ENCODE assay signal across 24 cellular contexts in the genomic region with DNA sequence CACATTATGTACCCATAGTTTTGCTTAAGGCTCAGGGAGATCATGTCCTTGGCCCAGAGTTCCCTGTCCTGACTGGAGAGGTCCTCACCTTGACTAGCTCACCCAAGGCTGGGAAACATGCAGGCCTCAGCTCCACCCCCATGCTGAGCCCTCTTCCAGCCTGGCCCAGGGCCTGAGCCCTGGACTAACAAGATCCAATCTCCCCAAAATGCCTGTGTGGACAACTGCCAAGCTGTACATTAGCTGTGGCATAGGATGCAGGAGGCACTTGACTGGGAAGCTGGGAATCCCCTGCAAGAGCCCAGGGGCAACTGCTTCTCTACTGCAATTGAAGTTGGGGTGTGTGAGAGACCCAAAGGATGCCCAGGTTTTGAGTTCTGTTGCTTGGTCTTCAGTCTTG. TPM values are rescaled to one million over a fixed set of nuclear protein-coding genes. Genes with fewer than 3 reads are reported as not detected.
DNase-seq lines count a peak whose midpoint lies in the region; ATAC-seq and TF ChIP-seq lines count a peak whose summit lies in the region.
"Had no signal": no experiment of that assay in that cellular context is flagged by ENCODE, and none has a peak within 500 bp of the region (broad histone marks: within the 10 kb centered on the region; RNA-seq: fewer than 3 reads in every experiment).

No MANE protein-coding gene starts in this region.

- no peak for ATAC-seq in activated naive CD4-positive, alpha-beta T cell treated with anti-CD3 and anti-CD28 coated beads, Interleukin-2, amount 50 U/mL, for 72 hours
- ATAC-seq in effector memory CD8-positive, alpha-beta T cell (replicated peaks) = no peak
- ATAC-seq in stimulated activated effector memory CD8-positive, alpha-beta T cell treated with anti-CD3 and anti-CD28 coated beads, Interleukin-12 subunit alpha, Interleukin-12 subunit beta, amount 100 ng/mL, for 72 hours = no peak
- ATAC-seq in HG03521 (IDR thresholded peaks at IDR 0.05; ENCODE audit: unreplicated experiment) = no peak
- ATAC-seq in omental fat pad (ENCODE audit: low FRiP score) = no peak
- ATAC-seq: GM12878, GM23338 had no signal

- no peak overlapping the region for H3K4me3 Mint-ChIP-seq in effector memory CD8-positive, alpha-beta T cell
- no peak overlapping the region for H3K4me3 Mint-ChIP-seq in stimulated activated effector memory CD8-positive, alpha-beta T cell treated with anti-CD3 and anti-CD28 coated beads, Interleukin-12 subunit alpha, Interleukin-12 subunit beta, amount 100 ng/mL, for 72 hours
- H3K4me3 Mint-ChIP-seq: CD4-positive, CD25-positive, alpha-beta regulatory T cell; GM23338 had no signal

- no peak for DNase-seq in activated naive CD4-positive, alpha-beta T cell treated with anti-CD3 and anti-CD28 coated beads, Interleukin-2, amount 50 U/mL, for 72 hours (ENCODE audit: low spot score in 2 of 2)
- no peak for DNase-seq in activated naive CD4-positive, alpha-beta T cell treated with Interleukin-2 at 50 U/mL for 16 hours
- DNase-seq in NCI-H1092 (lab: John Stamatoyannopoulos, UW) (peak; percentile 31), transverse colon (no peak), omental fat pad (ENCODE audit: low spot score) (no peak)
- DNase-seq in effector memory CD8-positive, alpha-beta T cell = no peak
- no peak for DNase-seq in stimulated activated effector memory CD8-positive, alpha-beta T cell treated with anti-CD3 and anti-CD28 coated beads, Interleukin-12 subunit alpha, Interleukin-12 subunit beta, amount 100 ng/mL, for 72 hours (ENCODE audit: low spot score in 2 of 2)
- DNase-seq: AML-193; Caco-2; CD4-positive, CD25-positive, alpha-beta regulatory T cell; DMS 273 treated with DMSO at 0.1 percent for 48 hours; DMS79 treated with DMSO at 0.1 percent for 48 hours; Kasumi-1; NCI-H1417 treated with DMSO at 0.1 percent for 48 hours; NCI-H187; NCI-H2227 treated with DMSO at 0.1 percent for 48 hours; NCI-H510A; NK-92 treated with Interleukin-12 subunit alpha and Interleukin-12 subunit beta, amount 100 ng/mL, for 24 hours had no signal

- H3K27me3 Mint-ChIP-seq in effector memory CD8-positive, alpha-beta T cell = no peaks in the 10 kb centered on the region

- TF ChIP-seq EP300 in transverse colon (IDR thresholded peaks at IDR 0.05; ENCODE audit: low read depth) = no peak

- peaks cover 3% of the 10 kb centered on the region for H3K27me3 ChIP-seq in transverse colon
- H3K27me3 ChIP-seq: Peyer's patch had no signal

- TF ChIP-seq CTCF in transverse colon (IDR thresholded peaks at IDR 0.05) (no peak), omental fat pad (IDR thresholded peaks at IDR 0.05) (no peak)

- H3K27ac ChIP-seq in transverse colon = no peak overlapping the region
- H3K27ac ChIP-seq: Peyer's patch had no signal

- H3K27ac Mint-ChIP-seq in activated naive CD4-positive, alpha-beta T cell treated with anti-CD3 and anti-CD28 coated beads, Interleukin-2, amount 50 U/mL, for 72 hours = peak overlapping the region; percentile 23 to 49
- H3K27ac Mint-ChIP-seq in effector memory CD8-positive, alpha-beta T cell = peak overlapping the region; percentile 13 to 69
- peak overlapping the region; percentile 16 for H3K27ac Mint-ChIP-seq in stimulated activated effector memory CD8-positive, alpha-beta T cell treated with anti-CD3 and anti-CD28 coated beads, Interleukin-12 subunit alpha, Interleukin-12 subunit beta, amount 100 ng/mL, for 72 hours
- H3K27ac Mint-ChIP-seq: CD4-positive, CD25-positive, alpha-beta regulatory T cell; GM23338 had no signal

- TF ChIP-seq POLR2A in transverse colon (IDR thresholded peaks at IDR 0.05) = no peak

- H3K9me3 ChIP-seq in transverse colon = no peaks in the 10 kb centered on the region
- H3K9me3 ChIP-seq: Caco-2, Peyer's patch had no signal

- no peaks in the 10 kb centered on the region for H3K36me3 ChIP-seq in transverse colon

- no peaks in the 10 kb centered on the region for H3K36me3 Mint-ChIP-seq in activated naive CD4-positive, alpha-beta T cell treated with anti-CD3 and anti-CD28 coated beads, Interleukin-2, amount 50 U/mL, for 72 hours
- peaks cover 6% of the 10 kb centered on the region for H3K36me3 Mint-ChIP-seq in effector memory CD8-positive, alpha-beta T cell (ENCODE audit: insufficient read depth)
- peaks cover 11% of the 10 kb centered on the region for H3K36me3 Mint-ChIP-seq in stimulated activated effector memory CD8-positive, alpha-beta T cell treated with anti-CD3 and anti-CD28 coated beads, Interleukin-12 subunit alpha, Interleukin-12 subunit beta, amount 100 ng/mL, for 72 hours

- H3K9me3 Mint-ChIP-seq in activated naive CD4-positive, alpha-beta T cell treated with anti-CD3 and anti-CD28 coated beads, Interleukin-2, amount 50 U/mL, for 72 hours = no peaks in the 10 kb centered on the region
- H3K9me3 Mint-ChIP-seq in effector memory CD8-positive, alpha-beta T cell = no peaks in the 10 kb centered on the region
- no peaks in the 10 kb centered on the region for H3K9me3 Mint-ChIP-seq in stimulated activated effector memory CD8-positive, alpha-beta T cell treated with anti-CD3 and anti-CD28 coated beads, Interleukin-12 subunit alpha, Interleukin-12 subunit beta, amount 100 ng/mL, for 72 hours
- H3K9me3 Mint-ChIP-seq: CD4-positive, CD25-positive, alpha-beta regulatory T cell; GM23338 had no signal

- in situ Hi-C loops in transverse colon (cut with MboI; ENCODE audit: low pct_ligation_motif_present in 1 of 4, low pct_unique_long_range_greater_than_20kb in 1 of 4, low sequenced_read_pairs in 3 of 4) = no loop called here

- H3K4me3 ChIP-seq in transverse colon = no peak overlapping the region
- H3K4me3 ChIP-seq: GM12878, GM23338, Peyer's patch had no signal

- H3K4me1 Mint-ChIP-seq in effector memory CD8-positive, alpha-beta T cell (ENCODE audit: low read depth in 2 of 2) = peaks cover 14 to 42% of the 10 kb centered on the region in 2 donors
- peaks cover 38% of the 10 kb centered on the region for H3K4me1 Mint-ChIP-seq in stimulated activated effector memory CD8-positive, alpha-beta T cell treated with anti-CD3 and anti-CD28 coated beads, Interleukin-12 subunit alpha, Interleukin-12 subunit beta, amount 100 ng/mL, for 72 hours

- intact Hi-C loops in transverse colon (cut with DNase I; ENCODE audit: low total_unique reads) = no loop called here

- H3K4me1 ChIP-seq in transverse colon = no peaks in the 10 kb centered on the region
- H3K4me1 ChIP-seq: Caco-2, Peyer's patch had no signal

RNA-seq across cellular contexts. Expression of gene LINGO4, which starts 2.1 kb away (rescaled TPM):
- total RNA-seq in activated naive CD4-positive, alpha-beta T cell treated with anti-CD3 and anti-CD28 coated beads, Interleukin-2, amount 50 U/mL, for 72 hours = under 1 TPM in 1 of 2 donors, not detected in 1; 0.72 TPM
- total RNA-seq in transverse colon (under 1 TPM in 2 of 4 donors, not detected in 2; 0.14 to 0.48 TPM), omental fat pad (under 1 TPM in 1 of 4 donors, not detected in 3; 0.19 TPM)
- total RNA-seq: A172, Caco-2, GM12878, GM23338, MCF 10A had no signal

RNA-seq across cellular contexts. Expression of gene TDRKH, which starts 12.9 kb away (rescaled TPM):
- 10 to 100 TPM; 25.1 to 30.7 TPM for total RNA-seq in activated naive CD4-positive, alpha-beta T cell treated with anti-CD3 and anti-CD28 coated beads, Interleukin-2, amount 50 U/mL, for 72 hours
- 1 to 10 TPM in 3 of 4 donors, under 1 TPM in 1; 0.80 to 5.4 (median 4.0) TPM for total RNA-seq in transverse colon
- total RNA-seq in omental fat pad = 1 to 10 TPM; 3.2 to 4.9 (median 4.1) TPM

RNA-seq across cellular contexts. Expression of gene RORC, which starts 28.4 kb away (rescaled TPM):
- total RNA-seq in activated naive CD4-positive, alpha-beta T cell treated with anti-CD3 and anti-CD28 coated beads, Interleukin-2, amount 50 U/mL, for 72 hours = 10 to 100 TPM in 1 of 2 donors, 1 to 10 TPM in 1; 1.4 to 11.3 TPM
- total RNA-seq in transverse colon (10 to 100 TPM in 3 of 4 donors, 1 to 10 TPM in 1; 3.4 to 34.3 (median 32.0) TPM), omental fat pad (10 to 100 TPM in 1 of 4 donors, 1 to 10 TPM in 2, not detected in 1; 2.0 to 16.0 (median 5.8) TPM)
- total RNA-seq: Caco-2, GM12878 had no signal

RNA-seq across cellular contexts. Expression of gene C2CD4D, which starts 36.5 kb away (rescaled TPM):
- total RNA-seq in activated naive CD4-positive, alpha-beta T cell treated with anti-CD3 and anti-CD28 coated beads, Interleukin-2, amount 50 U/mL, for 72 hours = 1 to 10 TPM; 1.6 to 2.3 TPM
- total RNA-seq in transverse colon = not detected
- total RNA-seq in omental fat pad = 1 to 10 TPM in 1 of 4 donors, not detected in 3; 1.9 TPM
- total RNA-seq: A172, MCF 10A had no signal

RNA-seq across cellular contexts. Expression of gene MRPL9, which starts 39.9 kb away (rescaled TPM):
- 100 to 1,000 TPM; 114 to 143 TPM for total RNA-seq in activated naive CD4-positive, alpha-beta T cell treated with anti-CD3 and anti-CD28 coated beads, Interleukin-2, amount 50 U/mL, for 72 hours
- total RNA-seq in transverse colon (100 to 1,000 TPM in 1 of 4 donors, 10 to 100 TPM in 3; 20.2 to 138 (median 40.1) TPM), omental fat pad (10 to 100 TPM; 38.8 to 53.4 (median 46.8) TPM)

Comparison
In these comparisons a context has a peak if more than half of its experiments do, and no peak if none do; other contexts are left out.
1. RNA of gene TDRKH, which starts 12.9 kb away (total RNA-seq): 25.1 to 30.7 TPM in activated naive CD4-positive, alpha-beta T cell treated with anti-CD3 and anti-CD28 coated beads, Interleukin-2, amount 50 U/mL, for 72 hours; 3.2 to 4.9 TPM in omental fat pad and 0.80 to 5.4 TPM in transverse colon; every median in the first group is over 4 times any median in the second.
2. Peak in every context shown above with its lines, with median percentiles within 50 percentile points of each other: H3K27ac Mint-ChIP-seq.